ENCODE assay signal across 18 cellular contexts in the genomic region with DNA sequence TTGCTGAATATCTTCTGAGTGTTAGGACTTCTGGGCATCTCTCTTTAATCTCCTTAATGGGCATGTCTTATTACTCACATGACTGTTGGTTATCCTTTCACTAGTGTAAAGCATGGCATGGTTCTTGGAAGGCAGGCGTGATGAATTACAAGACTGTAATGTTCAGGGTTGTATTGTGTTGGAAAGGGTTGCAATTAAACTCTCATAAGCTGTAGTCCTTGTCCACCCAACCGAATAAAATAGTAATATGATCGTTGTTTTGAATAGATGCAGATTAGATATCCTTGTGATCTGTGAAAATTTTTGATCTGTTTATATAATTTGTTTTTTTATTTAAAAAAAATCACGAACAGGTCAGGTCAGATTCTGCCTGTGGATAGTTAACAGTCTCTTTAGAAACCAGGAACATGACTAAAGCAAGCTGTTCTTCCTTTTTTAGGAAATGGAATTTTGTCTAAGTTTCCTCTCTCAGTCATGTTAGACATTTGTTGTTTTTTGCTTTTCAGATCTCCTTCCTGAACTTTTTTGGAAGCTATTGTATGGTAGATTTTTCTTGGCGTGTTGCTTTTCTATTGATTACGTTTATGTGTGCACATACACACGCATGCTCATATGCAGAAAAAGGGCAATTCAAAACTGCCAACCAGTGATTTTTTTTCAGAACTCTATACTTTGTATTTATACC.
DNase-seq lines count a peak whose midpoint lies in the region; ATAC-seq, FAIRE-seq and TF ChIP-seq lines count a peak whose summit lies in the region.
"Had no signal": no experiment of that assay in that cellular context is flagged by ENCODE, and none has a peak within 500 bp of the region (broad histone marks: within the 10 kb centered on the region; RNA-seq: fewer than 3 reads in every experiment).

No MANE protein-coding gene starts in this region.

- peak; percentile 74 for FAIRE-seq in D721Med (lab: Jason Lieb, UNC)

- TF ChIP-seq POLR2A in gastroesophageal sphincter (IDR thresholded peaks at IDR 0.05), result no peak

- no peak for ATAC-seq in gastroesophageal sphincter
- ATAC-seq: activated T-cell treated with anti-CD3 and anti-CD28 coated beads, Interleukin-2, amount 50 U/mL, for 72 hours; effector memory CD8-positive, alpha-beta T cell; HCT116; natural killer cell treated with Interleukin-12 subunit alpha and Interleukin-12 subunit beta and Interleukin-15 and Interleukin-18, amount 100 ng/mL, for 72 hours; stimulated activated naive CD8-positive, alpha-beta T cell treated with anti-CD3 and anti-CD28 coated beads, Interleukin-15, amount 100 ng/mL, for 72 hours had no signal

- WGBS in gastroesophageal sphincter (ENCODE audit: low coverage in 1 of 2), 2 donors, result 18 to 29% methylated on average over 7 of the region's 7 CpGs

- TF ChIP-seq EP300 in gastroesophageal sphincter (IDR thresholded peaks at IDR 0.05), result no peak

- H3K27me3 ChIP-seq in adipocyte (replicated peaks; ENCODE audit: control insufficient read depth, insufficient read depth, low read length) (no peaks in the 10 kb centered on the region), gastroesophageal sphincter (no peaks in the 10 kb centered on the region)

- H3K27ac ChIP-seq in gastroesophageal sphincter, result peak overlapping the region; percentile 34 to 81 (median 74)

- H3K4me1 ChIP-seq in adipocyte (ENCODE audit: control insufficient read depth, insufficient read depth, low read length) (peaks cover 22% of the 10 kb centered on the region), gastroesophageal sphincter (peaks cover 15 to 65% (median 19%) of the 10 kb centered on the region in 3 donors)

- H3K9me3 ChIP-seq in adipocyte (ENCODE audit: control insufficient read depth, low read length) (peaks cover 6% of the 10 kb centered on the region), gastroesophageal sphincter (peaks cover 0 to 4% (median 0%) of the 10 kb centered on the region in 3 donors)

- TF ChIP-seq CTCF in D721Med (IDR thresholded peaks at IDR 0.05; ENCODE audit: insufficient read depth, missing control alignments) (no peak), gastroesophageal sphincter (IDR thresholded peaks at IDR 0.05) (no peak), retinal pigment epithelial cell (conservative IDR thresholded peaks at IDR 0.05; ENCODE audit: low read depth, low read length) (no peak)

- H3K4me3 ChIP-seq in adipocyte (ENCODE audit: low read length) (peak overlapping the region; percentile 29), gastroesophageal sphincter (no peak overlapping the region), retinal pigment epithelial cell (ENCODE audit: low read length) (no peak overlapping the region)

- H3K36me3 ChIP-seq in adipocyte (ENCODE audit: control insufficient read depth, insufficient read depth, low read length, severe bottlenecking) (no peaks in the 10 kb centered on the region), gastroesophageal sphincter (peaks cover 0 to 4% of the 10 kb centered on the region in 2 donors)

- H3K9ac ChIP-seq in adipocyte (ENCODE audit: low read length), result peak overlapping the region; percentile 13

- DNase-seq in D721Med (ENCODE audit: insufficient read length, low spot score) (peak; percentile 27), adipocyte (ENCODE audit: low read depth) (no peak), retinal pigment epithelial cell (ENCODE audit: low read depth) (peak; percentile 15), SHP77 (lab: John Stamatoyannopoulos, UW) (no peak), NCI-H345 (lab: John Stamatoyannopoulos, UW) (no peak), NCI-H1694 treated with DMSO at 0.1 percent for 48 hours (lab: John Stamatoyannopoulos, UW) (no peak)
- DNase-seq in activated CD4-positive, alpha-beta T cell treated with anti-CD3 and anti-CD28 coated beads for 48 hours, result no peak
- DNase-seq: activated CD4-positive, CD25-positive, alpha-beta regulatory T cell; activated T-cell treated with anti-CD3 and anti-CD28 coated beads, Interleukin-2, amount 50 U/mL, for 72 hours; caudate nucleus; effector memory CD8-positive, alpha-beta T cell; mammary epithelial cell; NCI-H1417; retina; stimulated activated naive CD8-positive, alpha-beta T cell treated with anti-CD3 and anti-CD28 coated beads, Interleukin-15, amount 100 ng/mL, for 72 hours had no signal

Comparison
In these comparisons a context has a peak if more than half of its experiments do, and no peak if none do; other contexts are left out.
1. DNase-seq: peak in D721Med (single experiment) and retinal pigment epithelial cell (single experiment); none in adipocyte (single experiment), activated CD4-positive, alpha-beta T cell treated with anti-CD3 and anti-CD28 coated beads for 48 hours (single experiment), SHP77 (0 of 2), NCI-H345 (single experiment) and NCI-H1694 treated with DMSO at 0.1 percent for 48 hours (single experiment).